In the genomic region with DNA sequence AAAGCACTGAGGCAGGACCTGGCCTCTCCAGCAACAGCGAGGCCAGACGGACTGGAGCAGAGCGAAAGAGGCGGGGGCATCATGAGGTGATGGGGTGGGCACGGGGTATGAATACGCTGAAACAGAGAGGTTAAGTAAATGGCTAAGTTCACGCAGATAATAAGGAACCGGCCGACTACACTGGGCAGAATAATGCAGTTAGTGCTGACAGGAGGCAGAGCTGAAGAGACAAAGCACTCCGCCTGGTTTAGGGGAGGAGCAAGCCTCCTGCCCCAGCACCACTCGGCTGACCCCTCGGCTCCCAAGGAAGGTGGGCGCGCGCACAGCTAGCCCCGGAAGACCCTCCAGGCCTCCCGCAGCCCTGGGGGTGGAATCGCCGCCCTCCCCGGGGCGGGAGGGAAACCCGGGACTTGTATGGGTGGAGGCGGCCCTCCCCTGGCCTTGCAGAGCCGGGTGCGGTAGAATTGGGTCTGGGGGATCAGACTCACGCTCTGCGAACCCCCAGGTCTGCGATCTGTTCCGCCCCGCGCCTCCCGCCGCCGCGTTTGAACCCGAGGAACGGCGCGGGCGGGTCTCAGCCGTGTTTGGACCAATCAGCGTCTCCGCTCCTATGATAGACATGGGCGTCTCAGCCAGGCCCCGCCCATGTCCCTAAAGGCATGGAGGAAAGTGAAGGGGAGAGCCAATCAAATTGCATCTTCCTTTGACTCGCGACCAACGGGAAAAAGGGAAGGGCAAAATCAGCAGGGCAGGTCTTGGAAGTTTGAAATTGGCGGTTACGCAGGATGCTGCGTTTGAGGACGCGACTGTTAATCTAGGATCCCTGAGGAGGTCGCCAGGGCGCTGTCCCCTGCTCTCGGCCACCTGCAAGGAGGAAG, we compare ENCODE assay signal across 8 cellular contexts.
DNase-seq lines count a peak whose midpoint lies in the region; ATAC-seq and TF ChIP-seq lines count a peak whose summit lies in the region.

A gene with protein sequence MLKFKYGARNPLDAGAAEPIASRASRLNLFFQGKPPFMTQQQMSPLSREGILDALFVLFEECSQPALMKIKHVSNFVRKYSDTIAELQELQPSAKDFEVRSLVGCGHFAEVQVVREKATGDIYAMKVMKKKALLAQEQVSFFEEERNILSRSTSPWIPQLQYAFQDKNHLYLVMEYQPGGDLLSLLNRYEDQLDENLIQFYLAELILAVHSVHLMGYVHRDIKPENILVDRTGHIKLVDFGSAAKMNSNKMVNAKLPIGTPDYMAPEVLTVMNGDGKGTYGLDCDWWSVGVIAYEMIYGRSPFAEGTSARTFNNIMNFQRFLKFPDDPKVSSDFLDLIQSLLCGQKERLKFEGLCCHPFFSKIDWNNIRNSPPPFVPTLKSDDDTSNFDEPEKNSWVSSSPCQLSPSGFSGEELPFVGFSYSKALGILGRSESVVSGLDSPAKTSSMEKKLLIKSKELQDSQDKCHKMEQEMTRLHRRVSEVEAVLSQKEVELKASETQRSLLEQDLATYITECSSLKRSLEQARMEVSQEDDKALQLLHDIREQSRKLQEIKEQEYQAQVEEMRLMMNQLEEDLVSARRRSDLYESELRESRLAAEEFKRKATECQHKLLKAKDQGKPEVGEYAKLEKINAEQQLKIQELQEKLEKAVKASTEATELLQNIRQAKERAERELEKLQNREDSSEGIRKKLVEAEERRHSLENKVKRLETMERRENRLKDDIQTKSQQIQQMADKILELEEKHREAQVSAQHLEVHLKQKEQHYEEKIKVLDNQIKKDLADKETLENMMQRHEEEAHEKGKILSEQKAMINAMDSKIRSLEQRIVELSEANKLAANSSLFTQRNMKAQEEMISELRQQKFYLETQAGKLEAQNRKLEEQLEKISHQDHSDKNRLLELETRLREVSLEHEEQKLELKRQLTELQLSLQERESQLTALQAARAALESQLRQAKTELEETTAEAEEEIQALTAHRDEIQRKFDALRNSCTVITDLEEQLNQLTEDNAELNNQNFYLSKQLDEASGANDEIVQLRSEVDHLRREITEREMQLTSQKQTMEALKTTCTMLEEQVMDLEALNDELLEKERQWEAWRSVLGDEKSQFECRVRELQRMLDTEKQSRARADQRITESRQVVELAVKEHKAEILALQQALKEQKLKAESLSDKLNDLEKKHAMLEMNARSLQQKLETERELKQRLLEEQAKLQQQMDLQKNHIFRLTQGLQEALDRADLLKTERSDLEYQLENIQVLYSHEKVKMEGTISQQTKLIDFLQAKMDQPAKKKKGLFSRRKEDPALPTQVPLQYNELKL (N-terminal part only) (minus strand): TSS at position 560 of the 878 bp plus-strand sequence. CDS start 1,152 bp downstream, outside the sequence.

- ATAC-seq in GM21528 (IDR thresholded peaks at IDR 0.05; ENCODE audit: low FRiP score, unreplicated experiment), result peak; percentile 99

- TF ChIP-seq CTCF in OCI-LY3 (IDR thresholded peaks at IDR 0.05; ENCODE audit: low read depth, low read length), result no peak

- H3K9ac ChIP-seq in OCI-LY3 (ENCODE audit: low read length), result peak within 1 kb of the TSS; percentile 82

- peak within 1 kb of the TSS; percentile 89 for H3K4me2 ChIP-seq in OCI-LY3 (ENCODE audit: low read length)

- peaks cover 10% of the 10 kb centered on the region; the same call in 1 of the 2 replicates for H3K4me1 ChIP-seq in OCI-LY3 (ENCODE audit: low read length)

- peaks cover 9% of the 10 kb centered on the region for H3K36me3 ChIP-seq in OCI-LY3 (replicated peaks; ENCODE audit: low read depth, low read length)

- H4K20me1 ChIP-seq in OCI-LY3 (ENCODE audit: insufficient read depth, low read length), result no peaks in the 10 kb centered on the region

- peak within 1 kb of the TSS; percentile 99 for H2AFZ ChIP-seq in OCI-LY3 (ENCODE audit: low read depth, low read length)

- peaks cover 4% of the 10 kb centered on the region for H3K79me2 ChIP-seq in OCI-LY3 (ENCODE audit: low read length)

- H3K27ac ChIP-seq in OCI-LY3 (ENCODE audit: low read length), result no peak within 1 kb of the TSS; the same call in 1 of the 2 replicates

- DNase-seq in DMS 273 treated with DMSO at 0.1 percent for 48 hours (lab: John Stamatoyannopoulos, UW) (peak; percentile 78), HuH-7.5 (ENCODE audit: low spot score) (peak; percentile 77), epidermal melanocyte (ENCODE audit: insufficient read length, low spot score) (peak; percentile 95), middle frontal gyrus (ENCODE audit: extremely low spot score, low spot score) (peak; percentile 87)
- peak; percentile 83 for DNase-seq in activated CD8-positive, alpha-beta memory T cell treated with anti-CD3 and anti-CD28 coated beads, Interleukin-2, amount 50 U/mL, for 4 hours
- DNase-seq in stimulated activated CD8-positive, alpha-beta memory T cell treated with anti-CD3 and anti-CD28 coated beads, Interleukin-2, amount 100 ng/mL, for 1 hour (ENCODE audit: low read depth in 2 of 2), result peak; percentile 61 to 77

- no peaks in the 10 kb centered on the region for H3K9me3 ChIP-seq in OCI-LY3 (ENCODE audit: insufficient read depth, low read length)

- H3K4me3 ChIP-seq in OCI-LY3 (ENCODE audit: low read length), result peak within 1 kb of the TSS; percentile 85

- peaks cover 4% of the 10 kb centered on the region; the same call in 1 of the 2 replicates for H3K27me3 ChIP-seq in OCI-LY3 (ENCODE audit: low read depth, low read length)
